In the genomic region with DNA sequence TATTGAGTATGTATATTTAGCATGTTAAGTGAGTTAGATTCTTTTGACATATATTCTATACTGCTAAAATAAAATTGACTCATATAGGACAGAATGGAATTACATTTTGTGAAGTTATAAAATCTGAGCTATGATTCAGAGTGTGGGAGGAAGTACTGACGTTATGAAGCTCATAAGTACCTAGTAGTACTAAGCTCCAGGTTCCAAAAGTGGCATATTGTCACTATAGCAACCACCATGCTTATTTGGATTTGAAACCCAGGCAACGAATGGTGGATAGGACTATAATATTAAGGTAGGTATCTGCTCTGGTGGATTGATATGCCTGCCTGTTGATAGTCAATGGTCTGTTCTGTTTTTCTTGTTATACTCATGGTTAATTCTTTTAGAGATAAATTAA, we compare ENCODE assay signal across 22 cellular contexts. TPM values are rescaled to one million over a fixed set of nuclear protein-coding genes. Genes with fewer than 3 reads are reported as not detected.
DNase-seq lines count a peak whose midpoint lies in the region; ATAC-seq and TF ChIP-seq lines count a peak whose summit lies in the region.
"Had no signal": no experiment of that assay in that cellular context is flagged by ENCODE, and none has a peak within 500 bp of the region (broad histone marks: within the 10 kb centered on the region; RNA-seq: fewer than 3 reads in every experiment).

No MANE protein-coding gene starts in this region.

- H2AK9ac ChIP-seq in IMR-90 (replicated peaks; ENCODE audit: low read depth, low read length, poor library complexity), result no peak overlapping the region

- no peak overlapping the region for H3K27ac ChIP-seq in IMR-90 (ENCODE audit: insufficient read depth, low read length)
- H3K27ac ChIP-seq in PC-9, result no peak overlapping the region
- H3K27ac ChIP-seq: epithelial cell of prostate had no signal

- H3K36me3 ChIP-seq in IMR-90 (ENCODE audit: control insufficient read depth, insufficient read depth, low read length) (no peaks in the 10 kb centered on the region), PC-9 (ENCODE audit: low read depth) (no peaks in the 10 kb centered on the region)
- H3K36me3 ChIP-seq: heart left ventricle, tibial nerve had no signal

- no peak overlapping the region for H2AK5ac ChIP-seq in IMR-90 (ENCODE audit: low read depth, low read length)

- H3K27me3 ChIP-seq in IMR-90 (ENCODE audit: control insufficient read depth, insufficient read depth, low read length) (no peaks in the 10 kb centered on the region), PC-9 (ENCODE audit: insufficient read depth, low read depth) (no peaks in the 10 kb centered on the region)
- H3K27me3 ChIP-seq: heart left ventricle, tibial nerve had no signal

- peaks cover 18% of the 10 kb centered on the region; the same call in 1 of the 2 replicates for H4K20me1 ChIP-seq in IMR-90 (ENCODE audit: insufficient read depth, low read length)
- H4K20me1 ChIP-seq in PC-9 (ENCODE audit: insufficient read depth), result no peaks in the 10 kb centered on the region

- no peak overlapping the region for H2AFZ ChIP-seq in IMR-90 (replicated peaks; ENCODE audit: low read length, poor library complexity)
- no peak overlapping the region for H2AFZ ChIP-seq in PC-9

- H2BK15ac ChIP-seq in IMR-90 (ENCODE audit: low read depth, low read length), result no peak overlapping the region

- in situ Hi-C loops in IMR-90 (cut with MboI; ENCODE audit: low sequenced_read_pairs), result no loop called here

- no peak overlapping the region for H3K4me2 ChIP-seq in IMR-90 (ENCODE audit: low read depth, low read length)
- H3K4me2 ChIP-seq in PC-9, result peak overlapping the region; percentile 96

- BruUV-seq in IMR-90 (replicated peaks; lab: Mats Ljungman, UMichigan) (no TSS peak), PC-9 (replicated peaks; lab: Mats Ljungman, UMichigan) (no TSS peak)

- H3K79me2 ChIP-seq in PC-9 (ENCODE audit: low read depth), result peaks cover 21% of the 10 kb centered on the region

- no peak overlapping the region for H4K8ac ChIP-seq in IMR-90 (ENCODE audit: low read depth in 2 of 2, low read length in 2 of 2)

- POLR2A ChIA-PET in IMR-90 (lab: Charles Lee; ENCODE audit: unreplicated experiment), result no interaction called here
- POLR2A ChIA-PET in PC-9 (lab: Charles Lee; ENCODE audit: unreplicated experiment), result interaction anchor here (0.5 to 0.7 kb wide), 2 partner anchors 8 to 327 kb away, joined by 3 to 6 read pairs; no protein-coding TSS in a partner anchor

- no peak overlapping the region for H2BK20ac ChIP-seq in IMR-90 (ENCODE audit: low read depth, low read length)

- H3K23ac ChIP-seq in IMR-90 (ENCODE audit: low read depth, low read length), result no peak overlapping the region

- no peak overlapping the region for H3K4ac ChIP-seq in IMR-90 (ENCODE audit: low read depth, low read length)

- H4K5ac ChIP-seq in IMR-90 (ENCODE audit: low read depth, low read length), result no peak overlapping the region

- no peak overlapping the region for H3K56ac ChIP-seq in IMR-90 (ENCODE audit: extremely low read depth, insufficient read depth, low read length)

- H3K9me1 ChIP-seq in IMR-90 (ENCODE audit: insufficient read depth, low read length), result no peaks in the 10 kb centered on the region

- H3K9ac ChIP-seq in IMR-90 (ENCODE audit: low read depth, low read length), result no peak overlapping the region

- TF ChIP-seq POLR2A in IMR-90 (IDR thresholded peaks at IDR 0.05; ENCODE audit: low read depth, low read length), result no peak

- dilution Hi-C loops in IMR-90 (cut with HindIII; ENCODE audit: low sequenced_read_pairs, unreplicated experiment), result no loop called here

- ATAC-seq in IMR-90 (ENCODE audit: low read depth) (no peak), GM21423 (IDR thresholded peaks at IDR 0.05; ENCODE audit: unreplicated experiment) (no peak), GM21515 (IDR thresholded peaks at IDR 0.05; ENCODE audit: unreplicated experiment) (no peak)
- ATAC-seq: activated T-cell treated with anti-CD3 and anti-CD28 coated beads, Interleukin-2, amount 50 U/mL, for 4 hours; heart left ventricle; left lobe of liver; naive thymus-derived CD8-positive, alpha-beta T cell; stimulated activated naive CD8-positive, alpha-beta T cell treated with anti-CD3 and anti-CD28 coated beads, Interleukin-15, Interleukin-2, amounts not matched to agents 100 U/mL and 50 U/mL, for 24 hours had no signal

- H3K18ac ChIP-seq in IMR-90 (ENCODE audit: low read depth, low read length), result no peak overlapping the region

- TF ChIP-seq RAD21 in IMR-90 (IDR thresholded peaks at IDR 0.05; ENCODE audit: low read length), result no peak

- H3F3A ChIP-seq in PC-9 (ENCODE audit: insufficient read depth, low read depth), result peaks cover 9% of the 10 kb centered on the region

- peaks cover 10 to 18% of the 10 kb centered on the region in 2 experiments for H3K79me1 ChIP-seq in IMR-90 (ENCODE audit: low read depth in 1 of 2, low read length in 2 of 2)

- no CpG with 5 or more reads among the region's 2 CpGs for WGBS in IMR-90 (ENCODE audit: extremely low coverage in 2 of 2, insufficient read length in 1 of 2), 2 experiments

- no peaks in the 10 kb centered on the region; the same call in 1 of the 2 replicates for H3K9me2 ChIP-seq in PC-9 (ENCODE audit: insufficient read depth)

- intact Hi-C loops in IMR-90 (cut with micrococcal nuclease) (loop anchor here (5.0 kb wide), 2 partner anchors 167 to 262 kb away; partner anchors contain the start of gene TRAPPC6B), PC-9 (cut with micrococcal nuclease; ENCODE audit: unreplicated experiment) (loop anchor here (5.0 kb wide), 1 partner anchor 167 kb away; no protein-coding TSS in a partner anchor)

- no peak overlapping the region for H2BK5ac ChIP-seq in IMR-90 (ENCODE audit: low read depth, low read length, poor library complexity, severe bottlenecking)

- no peak overlapping the region for H2BK120ac ChIP-seq in IMR-90 (ENCODE audit: low read depth, low read length)

- no peak overlapping the region for H3K14ac ChIP-seq in IMR-90 (replicated peaks; ENCODE audit: low read depth, low read length)

- H3K9me3 ChIP-seq in IMR-90 (ENCODE audit: control insufficient read depth, insufficient read depth, low read length) (no peaks in the 10 kb centered on the region), PC-9 (ENCODE audit: insufficient read depth, low read depth) (no peaks in the 10 kb centered on the region)
- H3K9me3 ChIP-seq: heart left ventricle, tibial nerve had no signal

- H3K4me1 ChIP-seq in IMR-90 (ENCODE audit: control insufficient read depth, insufficient read depth, low read length), result 0 out of 2 replicates have a peak, but pooled peaks cover 2% of the 10 kb centered on the region
- H3K4me1 ChIP-seq in PC-9 (replicated peaks; ENCODE audit: insufficient read depth), result peaks cover 8% of the 10 kb centered on the region

- H3K4me3 ChIP-seq in IMR-90 (ENCODE audit: insufficient read depth, low read depth, low read length), result no peak overlapping the region
- peak overlapping the region; percentile 60; the same call in 1 of the 2 replicates for H3K4me3 ChIP-seq in PC-9
- H3K4me3 ChIP-seq in fibroblast of pulmonary artery (replicated peaks; ENCODE audit: low read depth, low read length), result no peak overlapping the region

- CTCF ChIA-PET in IMR-90 (lab: Yijun Ruan, JAX) (no interaction called here), PC-9 (lab: Charles Lee) (no interaction called here)

- DNase-seq in DMS 273 (lab: John Stamatoyannopoulos, UW; ENCODE audit: unreplicated experiment) (peak; percentile 47), DMS 273 treated with DMSO at 0.1 percent for 48 hours (lab: John Stamatoyannopoulos, UW) (no peak), IMR-90 (peak; percentile 8), PC-9 (no peak), fibroblast of pulmonary artery (ENCODE audit: low read depth) (peak; percentile 36), OCI-M2 (lab: John Stamatoyannopoulos, UW; ENCODE audit: unreplicated experiment) (no peak)
- DNase-seq: activated naive CD4-positive, alpha-beta T cell; activated T-cell treated with anti-CD3 and anti-CD28 coated beads, Interleukin-2, amount 50 U/mL, for 4 hours; cerebellar nuclear complex; DND-41; heart left ventricle; naive thymus-derived CD8-positive, alpha-beta T cell; NCI-H1436; NCI-H2171; stimulated activated CD4-positive, alpha-beta T cell treated with anti-CD3 and anti-CD28 coated beads, Interleukin-4, amount 100 ng/mL, for 24 hours; stimulated activated naive CD8-positive, alpha-beta T cell treated with anti-CD3 and anti-CD28 coated beads, Interleukin-15, Interleukin-2, amounts not matched to agents 100 U/mL and 50 U/mL, for 24 hours; T-helper 1 cell had no signal

- H4K91ac ChIP-seq in IMR-90 (ENCODE audit: insufficient read depth, low read depth, low read length), result no peak overlapping the region

- TF ChIP-seq CTCF in IMR-90 (conservative IDR thresholded peaks at IDR 0.05; ENCODE audit: low read depth, low read length) (no peak), PC-9 (conservative IDR thresholded peaks at IDR 0.05) (no peak), fibroblast of pulmonary artery (IDR thresholded peaks at IDR 0.05; ENCODE audit: low read length, missing control alignments) (no peak)

TF ChIP-seq in IMR-90, 13 proteins besides CTCF, POLR2A, EP300 and RAD21 (continues in another document):
- TF ChIP-seq SMC3 (IDR thresholded peaks at IDR 0.05; ENCODE audit: low read depth, low read length) (no peak), NFE2L2 (IDR thresholded peaks at IDR 0.05; ENCODE audit: low read depth, low read length) (no peak), MXI1 (IDR thresholded peaks at IDR 0.05; ENCODE audit: borderline replicate concordance, low read depth, low read length) (no peak), BHLHE40 (IDR thresholded peaks at IDR 0.05; ENCODE audit: low read depth, low read length) (no peak)
- TF ChIP-seq, protein P1, sequence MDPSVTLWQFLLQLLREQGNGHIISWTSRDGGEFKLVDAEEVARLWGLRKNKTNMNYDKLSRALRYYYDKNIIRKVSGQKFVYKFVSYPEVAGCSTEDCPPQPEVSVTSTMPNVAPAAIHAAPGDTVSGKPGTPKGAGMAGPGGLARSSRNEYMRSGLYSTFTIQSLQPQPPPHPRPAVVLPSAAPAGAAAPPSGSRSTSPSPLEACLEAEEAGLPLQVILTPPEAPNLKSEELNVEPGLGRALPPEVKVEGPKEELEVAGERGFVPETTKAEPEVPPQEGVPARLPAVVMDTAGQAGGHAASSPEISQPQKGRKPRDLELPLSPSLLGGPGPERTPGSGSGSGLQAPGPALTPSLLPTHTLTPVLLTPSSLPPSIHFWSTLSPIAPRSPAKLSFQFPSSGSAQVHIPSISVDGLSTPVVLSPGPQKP (IDR thresholded peaks at IDR 0.05; ENCODE audit: borderline replicate concordance, low read depth, low read length), result no peak

RNA-seq across cellular contexts. Expression of gene FBXO33, which starts 2.2 kb away (rescaled TPM):
- 10.0 and 16.1 TPM in 2 replicates for total RNA-seq in IMR-90 (2012; rRNA removed)
- 6.1 and 7.6 TPM in 2 replicates for polyA plus RNA-seq in IMR-90 (2012; rRNA removed)
- 2.7 and 3.2 TPM in 2 replicates for polyA plus RNA-seq in IMR-90 (2012; cell fraction: cytosol; rRNA removed)
- 2.3 and 7.4 TPM in 2 replicates for polyA plus RNA-seq in IMR-90 (2012; cell fraction: nucleus; rRNA removed; ENCODE audit: low replicate concordance)
- total RNA-seq in PC-9 (2021), result 6.2 and 9.0 TPM in 2 replicates

Comparison
In these comparisons a context has a peak if more than half of its experiments do, and no peak if none do; other contexts are left out.
1. DNase-seq: peak in DMS 273 (single experiment), IMR-90 (single experiment) and fibroblast of pulmonary artery (single experiment); none in DMS 273 treated with DMSO at 0.1 percent for 48 hours (single experiment), PC-9 (0 of 2) and OCI-M2 (single experiment).